Comparison of ENCODE assay signal across 13 cellular contexts in the genomic region with DNA sequence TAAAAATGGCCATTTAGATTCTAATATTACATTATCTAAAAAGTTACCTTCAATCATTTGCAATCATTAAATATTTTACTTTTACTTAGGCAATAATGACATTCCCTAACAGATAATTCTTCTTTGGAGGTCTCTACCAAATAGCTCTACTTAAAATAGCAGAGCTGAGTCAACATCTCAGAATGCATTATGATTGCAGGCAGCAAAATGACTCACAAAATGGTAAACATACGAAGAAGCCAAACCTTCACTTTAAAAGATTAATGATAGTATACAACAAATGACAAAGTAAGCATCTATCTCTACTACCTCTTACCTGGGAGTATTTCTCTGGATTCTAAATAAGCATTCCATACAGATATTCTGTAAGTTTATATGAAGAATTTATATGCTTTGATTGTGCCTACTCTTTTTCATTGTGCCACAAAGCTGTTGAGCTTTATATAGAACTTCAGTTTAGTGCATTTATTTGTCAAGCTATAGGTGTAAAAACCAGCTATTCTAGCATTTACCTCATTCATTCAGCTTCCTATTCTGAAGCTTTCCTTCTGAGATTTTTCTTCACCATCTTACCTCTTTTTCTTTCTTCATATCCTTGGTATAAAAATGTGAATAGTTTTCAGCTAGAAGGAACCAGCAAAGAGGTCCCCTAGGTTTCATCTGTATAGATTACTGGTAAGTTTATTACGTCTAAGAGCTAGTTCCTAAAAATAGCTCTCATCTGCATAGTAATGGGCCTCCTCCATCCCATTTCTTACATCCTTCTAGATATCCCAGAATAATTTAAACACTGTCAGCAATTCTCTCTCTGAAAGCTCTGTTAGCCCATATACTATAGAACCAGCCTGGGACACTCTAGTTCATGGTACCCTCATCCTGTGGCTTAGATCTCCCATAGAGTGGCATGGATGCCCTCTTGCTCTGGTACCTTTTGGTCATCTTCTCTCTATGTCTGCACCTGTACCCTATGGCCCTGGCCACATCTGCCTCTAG. TPM values are rescaled to one million over a fixed set of nuclear protein-coding genes. Genes with fewer than 3 reads are reported as not detected.
A peak's percentile ranks its signal among the peaks of the same experiment; 100 is the strongest.
DNase-seq lines count a peak whose midpoint lies in the region; ATAC-seq, FAIRE-seq and TF ChIP-seq lines count a peak whose summit lies in the region.
"Had no signal": no experiment of that assay in that cellular context is flagged by ENCODE, and none has a peak within 500 bp of the region (broad histone marks: within the 10 kb centered on the region; RNA-seq: fewer than 3 reads in every experiment).

No MANE protein-coding gene starts in this region.

- peak overlapping the region; percentile 86; the same call in 1 of the 2 replicates for H3K18ac ChIP-seq in IMR-90 (ENCODE audit: low read depth, low read length)

- no peak overlapping the region for H2AK9ac ChIP-seq in IMR-90 (replicated peaks; ENCODE audit: low read depth, low read length, poor library complexity)

- H3K27me3 ChIP-seq in IMR-90 (ENCODE audit: control insufficient read depth, insufficient read depth, low read length) (no peaks in the 10 kb centered on the region), K562 (ENCODE audit: control insufficient read depth in 2 of 2, insufficient read depth in 2 of 2, low read length in 2 of 2) (no peaks in the 10 kb centered on the region), keratinocyte (ENCODE audit: control insufficient read depth, extremely low read depth, insufficient read depth, low read length) (no peaks in the 10 kb centered on the region), lower lobe of right lung (ENCODE audit: low read depth) (no peaks in the 10 kb centered on the region)

- peak; percentile 6 for FAIRE-seq in K562 (lab: Jason Lieb, UNC)
- no peak for FAIRE-seq in keratinocyte (lab: Jason Lieb, UNC)
- FAIRE-seq: islet of Langerhans had no signal

- in situ Hi-C loops in IMR-90 (cut with MboI; ENCODE audit: low sequenced_read_pairs), result no loop called here
- in situ Hi-C loops in K562 (cut with MboI), result no loop called here

- CTCF ChIA-PET in IMR-90 (lab: Yijun Ruan, JAX), result no interaction called here
- CTCF ChIA-PET in K562 (lab: Yijun Ruan, JAX; ENCODE audit: low intra/inter-chr PET ratio), result no interaction called here

- DNase-seq in AG09319 (ENCODE audit: extremely low read depth, low read depth), result peak; percentile 19
- peak; percentile 90 for DNase-seq in IMR-90
- no peak for DNase-seq in K562 (ENCODE audit: extremely low read depth in 1 of 4, low spot score in 3 of 4)
- no peak for DNase-seq in keratinocyte (ENCODE audit: low read depth, low spot score)
- DNase-seq in lower lobe of right lung, result no peak
- no peak for DNase-seq in SW480 (ENCODE audit: low spot score)
- DNase-seq: anterior cingulate cortex; CD4-positive, alpha-beta T cell had no signal

- H2BK120ac ChIP-seq in IMR-90 (ENCODE audit: low read depth, low read length), result peak overlapping the region; percentile 83

- WGBS in IMR-90 (ENCODE audit: extremely low coverage in 2 of 2, insufficient read length in 1 of 2), 2 experiments, result no CpG with 5 or more reads among the region's 2 CpGs
- WGBS in K562 (ENCODE audit: insufficient coverage, low coverage, missing lambda C conversion rate), result 3% methylated on average over 2 of the region's 2 CpGs

- TF ChIP-seq CTCF in AG09319 (IDR thresholded peaks at IDR 0.05; ENCODE audit: low read depth, low read length) (no peak), IMR-90 (conservative IDR thresholded peaks at IDR 0.05; ENCODE audit: low read depth, low read length) (no peak), K562 (IDR thresholded peaks at IDR 0.05 in 2 of 3, conservative IDR thresholded peaks at IDR 0.05 in 1 of 3; ENCODE audit: insufficient read depth in 2 of 3, low read depth in 1 of 3, low read length in 3 of 3) (no peak), keratinocyte (optimal IDR thresholded peaks at IDR 0.05 in 1 of 3, IDR thresholded peaks at IDR 0.05 in 1 of 3, conservative IDR thresholded peaks at IDR 0.05 in 1 of 3; ENCODE audit: extremely low read depth in 1 of 3, insufficient read depth in 2 of 3, low read length in 3 of 3) (no peak), lower lobe of right lung (IDR thresholded peaks at IDR 0.05) (no peak)

- H3K36me3 ChIP-seq in IMR-90 (ENCODE audit: control insufficient read depth, insufficient read depth, low read length), result no peaks in the 10 kb centered on the region
- H3K36me3 ChIP-seq in K562 (ENCODE audit: control insufficient read depth, insufficient read depth, low read length), result no peaks in the 10 kb centered on the region
- no peaks in the 10 kb centered on the region for H3K36me3 ChIP-seq in keratinocyte (ENCODE audit: control insufficient read depth in 2 of 2, extremely low read depth in 1 of 2, insufficient read depth in 2 of 2, low read length in 2 of 2)
- H3K36me3 ChIP-seq in lower lobe of right lung, result no peaks in the 10 kb centered on the region

- H3K27ac ChIP-seq in IMR-90 (ENCODE audit: insufficient read depth, low read length) (no peak overlapping the region), K562 (ENCODE audit: extremely low read depth, low read depth, low read length) (no peak overlapping the region), keratinocyte (ENCODE audit: control insufficient read depth, insufficient read depth, low read length) (no peak overlapping the region), lower lobe of right lung (no peak overlapping the region)

- H2AK5ac ChIP-seq in IMR-90 (ENCODE audit: low read depth, low read length), result peak overlapping the region; percentile 79; the same call in 1 of the 2 replicates

- H3K56ac ChIP-seq in IMR-90 (ENCODE audit: extremely low read depth, insufficient read depth, low read length), result no peak overlapping the region

- H3K4me2 ChIP-seq in IMR-90 (ENCODE audit: low read depth, low read length) (peak overlapping the region; percentile 32; the same call in 1 of the 2 replicates), K562 (ENCODE audit: insufficient read depth, low read length) (no peak overlapping the region), keratinocyte (ENCODE audit: control insufficient read depth, extremely low read depth, insufficient read depth, low read depth, low read length) (peak overlapping the region; percentile 8)

- peak overlapping the region in 1 of 2 experiments; percentile 6; a peak in 2 of 4 replicates for H4K8ac ChIP-seq in IMR-90 (ENCODE audit: low read depth in 2 of 2, low read length in 2 of 2)

- H4K5ac ChIP-seq in IMR-90 (ENCODE audit: low read depth, low read length), result peak overlapping the region; percentile 64; the same call in 1 of the 2 replicates

- TF ChIP-seq POLR2A in IMR-90 (IDR thresholded peaks at IDR 0.05; ENCODE audit: low read depth, low read length) (no peak), K562 (conservative IDR thresholded peaks at IDR 0.05) (no peak)

- TF ChIP-seq RAD21 in IMR-90 (IDR thresholded peaks at IDR 0.05; ENCODE audit: low read length) (no peak), K562 (CRISPR knock-in tag; conservative IDR thresholded peaks at IDR 0.05 in 1 of 2, IDR thresholded peaks at IDR 0.05 in 1 of 2) (no peak)

- H2BK15ac ChIP-seq in IMR-90 (ENCODE audit: low read depth, low read length), result peak overlapping the region; percentile 91; the same call in 1 of the 3 replicates

- peaks cover 3% of the 10 kb centered on the region; the same call in 1 of the 2 replicates for H3K9me1 ChIP-seq in IMR-90 (ENCODE audit: insufficient read depth, low read length)
- H3K9me1 ChIP-seq in K562 (ENCODE audit: control insufficient read depth, insufficient read depth, low read length), result no peaks in the 10 kb centered on the region
- H3K9me1 ChIP-seq in keratinocyte (ENCODE audit: control insufficient read depth, extremely low read depth, insufficient read depth, low read length), result no peaks in the 10 kb centered on the region

- H4K91ac ChIP-seq in IMR-90 (ENCODE audit: insufficient read depth, low read depth, low read length), result peak overlapping the region; percentile 63; the same call in 1 of the 2 replicates

- ATAC-seq in IMR-90 (ENCODE audit: low read depth) (peak; percentile 85), K562 (no peak), lower lobe of right lung (no peak), HG03025 (IDR thresholded peaks at IDR 0.05; ENCODE audit: low FRiP score, unreplicated experiment) (no peak), HG02938 (IDR thresholded peaks at IDR 0.05; ENCODE audit: unreplicated experiment) (no peak)
- ATAC-seq: stimulated activated effector memory CD8-positive, alpha-beta T cell treated with anti-CD3 and anti-CD28 coated beads, Interleukin-12 subunit alpha, Interleukin-12 subunit beta, amount 100 ng/mL, for 72 hours had no signal

- POLR2A ChIA-PET in IMR-90 (lab: Charles Lee; ENCODE audit: unreplicated experiment) (no interaction called here), K562 (lab: Yijun Ruan, JAX) (interaction anchor here (1.6 kb wide), 1 partner anchor 9 kb away, joined by 5 read pairs; no protein-coding TSS in a partner anchor)

- peak overlapping the region; percentile 74 for H3K23ac ChIP-seq in IMR-90 (ENCODE audit: low read depth, low read length)

- no peaks in the 10 kb centered on the region for H4K20me1 ChIP-seq in IMR-90 (ENCODE audit: insufficient read depth, low read length)
- no peaks in the 10 kb centered on the region for H4K20me1 ChIP-seq in K562 (replicated peaks; ENCODE audit: control insufficient read depth, insufficient read depth, low read length)
- H4K20me1 ChIP-seq in keratinocyte (ENCODE audit: control insufficient read depth, extremely low read depth, insufficient read depth, low read length), result no peaks in the 10 kb centered on the region

- intact Hi-C loops in IMR-90 (cut with micrococcal nuclease) (no loop called here), K562 (cut with micrococcal nuclease) (no loop called here), lower lobe of right lung (cut with DNase I) (no loop called here)

- H2AFZ ChIP-seq in IMR-90 (replicated peaks; ENCODE audit: low read length, poor library complexity) (no peak overlapping the region), K562 (ENCODE audit: low read depth, low read length) (no peak overlapping the region), keratinocyte (ENCODE audit: control insufficient read depth, low read length) (no peak overlapping the region)

- peak overlapping the region; percentile 56 for H2BK5ac ChIP-seq in IMR-90 (ENCODE audit: low read depth, low read length, poor library complexity, severe bottlenecking)

- H3K79me1 ChIP-seq in IMR-90 (ENCODE audit: low read depth in 1 of 2, low read length in 2 of 2), result no peaks in the 10 kb centered on the region

- dilution Hi-C loops in IMR-90 (cut with HindIII; ENCODE audit: low sequenced_read_pairs, unreplicated experiment), result no loop called here
- dilution Hi-C loops in keratinocyte (cut with MboI; ENCODE audit: extremely low pct_ligation_motif_present, low sequenced_read_pairs), result no loop called here

- peaks cover 5% of the 10 kb centered on the region for H3K4me1 ChIP-seq in IMR-90 (ENCODE audit: control insufficient read depth, insufficient read depth, low read length)
- H3K4me1 ChIP-seq in K562 (replicated peaks in 1 of 2; ENCODE audit: control insufficient read depth in 2 of 2, insufficient read depth in 2 of 2, low read length in 2 of 2), result no peaks in the 10 kb centered on the region
- peaks cover 6% of the 10 kb centered on the region for H3K4me1 ChIP-seq in keratinocyte (ENCODE audit: control insufficient read depth, extremely low read depth, insufficient read depth, low read length)
- no peaks in the 10 kb centered on the region for H3K4me1 ChIP-seq in lower lobe of right lung

- BruUV-seq in IMR-90 (replicated peaks; lab: Mats Ljungman, UMichigan) (no TSS peak), K562 (replicated peaks; lab: Mats Ljungman, UMichigan) (no TSS peak)

- H3K4ac ChIP-seq in IMR-90 (ENCODE audit: low read depth, low read length), result peak overlapping the region; percentile 87

- no peak for TF ChIP-seq EP300 in K562 (IDR thresholded peaks at IDR 0.05; ENCODE audit: low read length)

- H3K79me2 ChIP-seq in K562 (ENCODE audit: control insufficient read depth, insufficient read depth, low read length) (no peaks in the 10 kb centered on the region), keratinocyte (ENCODE audit: control insufficient read depth, insufficient read depth, low read length) (no peaks in the 10 kb centered on the region)

- H3K9me3 ChIP-seq in IMR-90 (ENCODE audit: control insufficient read depth, insufficient read depth, low read length) (no peaks in the 10 kb centered on the region), K562 (replicated peaks; ENCODE audit: control insufficient read depth, insufficient read depth, low read depth, low read length) (no peaks in the 10 kb centered on the region), keratinocyte (ENCODE audit: control insufficient read depth, low read depth, low read length) (no peaks in the 10 kb centered on the region), lower lobe of right lung (no peaks in the 10 kb centered on the region)

- peak overlapping the region; percentile 95 for H2BK20ac ChIP-seq in IMR-90 (ENCODE audit: low read depth, low read length)

- H3K9ac ChIP-seq in IMR-90 (ENCODE audit: low read depth, low read length) (no peak overlapping the region), K562 (ENCODE audit: insufficient read depth in 1 of 2, low read depth in 2 of 2, low read length in 2 of 2) (no peak overlapping the region), keratinocyte (ENCODE audit: control insufficient read depth, extremely low read depth, insufficient read depth, low read length) (no peak overlapping the region)

- H3K4me3 ChIP-seq in IMR-90 (ENCODE audit: insufficient read depth, low read depth, low read length), result no peak overlapping the region
- H3K4me3 ChIP-seq in K562, result no peak overlapping the region
- H3K4me3 ChIP-seq in keratinocyte (ENCODE audit: control insufficient read depth in 2 of 3, extremely low read depth in 1 of 3, insufficient read depth in 2 of 3, low read depth in 1 of 3, low read length in 3 of 3), result no peak overlapping the region
- no peak overlapping the region for H3K4me3 ChIP-seq in lower lobe of right lung

- H3K14ac ChIP-seq in IMR-90 (replicated peaks; ENCODE audit: low read depth, low read length), result peak overlapping the region; percentile 48; the same call in 1 of the 2 replicates

RNA-seq across cellular contexts. Expression of a gene that starts 17.2 kb away (rescaled TPM):
- 77.4 and 131 TPM in 2 replicates for total RNA-seq in IMR-90 (2012; rRNA removed)
- polyA plus RNA-seq in IMR-90 (2012; rRNA removed), result 32.8 and 41.6 TPM in 2 replicates
- polyA plus RNA-seq in IMR-90 (2012; cell fraction: cytosol; rRNA removed), result 24.2 and 40.4 TPM in 2 replicates
- 26.7 and 37.4 TPM in 2 replicates for polyA plus RNA-seq in IMR-90 (2012; cell fraction: nucleus; rRNA removed; ENCODE audit: low replicate concordance)
- total RNA-seq in K562 (2011; cell fraction: chromatin; rRNA removed; ENCODE audit: low replicate concordance), result 74.2 and 192 TPM in 2 replicates
- 80.8 and 84.5 TPM in 2 replicates for total RNA-seq in K562 (2011; cell fraction: nucleolus; rRNA removed)
- 128 and 217 TPM in 2 replicates for total RNA-seq in K562 (2011; cell fraction: nucleoplasm; rRNA removed)
- 66.6 and 101 TPM in 2 replicates for total RNA-seq in K562 (2014; rRNA removed)
- 154 and 168 TPM in 2 replicates for total RNA-seq in K562 (2014; rRNA removed; fragmentation: Illumina TruSeq; extraction: Trizol)
- total RNA-seq in K562 (2015; rRNA removed; fragmentation: Illumina TruSeq; extraction: Trizol), result 124 and 133 TPM in 2 replicates
- 196 and 217 TPM in 2 replicates for total RNA-seq in K562 (2021)
- 94.9 and 119 TPM in 2 replicates for polyA plus RNA-seq in K562 (2011; rRNA removed)
- 20.7 and 41.3 TPM in 2 replicates for polyA plus RNA-seq in K562 (2011; cell fraction: cytosol; rRNA removed)
- 59.0 and 73.2 TPM in 2 replicates for polyA plus RNA-seq in K562 (2011; cell fraction: nucleus; rRNA removed)
- polyA plus RNA-seq in K562 (2012), result 85.5 and 87.4 TPM in 2 replicates
- 71.2 and 85.4 TPM in 2 replicates for polyA plus RNA-seq in K562 (2014; fragmentation: Illumina TruSeq; extraction: Trizol)
- 10 to 100 TPM; 71.4 to 80.2 TPM for polyA plus RNA-seq in K562 (2014; fragmentation: Nextera tagmentation; extraction: Ambion mirVana)
- polyA plus RNA-seq in K562 (2014; rRNA removed), result 64.6 and 73.9 TPM in 2 replicates
- 81.1 and 93.9 TPM in 2 replicates for polyA minus RNA-seq in K562 (2011; rRNA and poly(A)+ RNA removed)
- polyA minus RNA-seq in K562 (2011; cell fraction: cytosol; rRNA and poly(A)+ RNA removed), result 39.5 and 49.4 TPM in 2 replicates
- polyA minus RNA-seq in K562 (2011; cell fraction: nucleus; rRNA and poly(A)+ RNA removed), result 87.2 and 126 TPM in 2 replicates
- polyA plus RNA-seq in keratinocyte, result 32.6 to 59.3 TPM (median 39.8 TPM) in 3 replicates
- 43.0 TPM for polyA plus RNA-seq in keratinocyte (2011; ENCODE audit: low read depth)
- polyA plus RNA-seq in keratinocyte (2011; cell fraction: cytosol; rRNA removed), result 21.8 and 37.9 TPM in 2 replicates
- 41.3 and 53.2 TPM in 2 replicates for polyA plus RNA-seq in keratinocyte (2011; cell fraction: nucleus; rRNA removed)
- 51.2 and 82.7 TPM in 2 replicates for polyA plus RNA-seq in keratinocyte (2012; ENCODE audit: low replicate concordance)
- polyA minus RNA-seq in keratinocyte, result 10.6 to 34.3 TPM (median 18.9 TPM) in 3 replicates
- 93.6 TPM for polyA minus RNA-seq in keratinocyte (2011; cell fraction: cytosol; rRNA and poly(A)+ RNA removed)
- 49.7 and 59.7 TPM in 2 replicates for polyA minus RNA-seq in keratinocyte (2011; cell fraction: nucleus; rRNA and poly(A)+ RNA removed)
- 129 TPM for total RNA-seq in lower lobe of right lung

RNA-seq across cellular contexts. Expression of a gene that starts 33.6 kb away (rescaled TPM):
- 0.18 and 0.56 TPM in 2 replicates for total RNA-seq in IMR-90 (2012; rRNA removed)
- 0.21 and 0.32 TPM in 2 replicates for polyA plus RNA-seq in IMR-90 (2012; rRNA removed)
- polyA plus RNA-seq in IMR-90 (2012; cell fraction: cytosol; rRNA removed), result 0.08 and 0.11 TPM in 2 replicates
- polyA plus RNA-seq in IMR-90 (2012; cell fraction: nucleus; rRNA removed; ENCODE audit: low replicate concordance), result 0.04 and 0.38 TPM in 2 replicates
- not detected in 2 replicates for total RNA-seq in K562 (2011; cell fraction: chromatin; rRNA removed; ENCODE audit: low replicate concordance)
- total RNA-seq in K562 (2011; cell fraction: nucleolus; rRNA removed), result 0.39 TPM in 1 of 2 replicates, not detected in the other
- 1.3 TPM in 1 of 2 replicates, not detected in the other for total RNA-seq in K562 (2011; cell fraction: nucleoplasm; rRNA removed)
- total RNA-seq in K562 (2014; rRNA removed), result not detected in 2 replicates
- total RNA-seq in K562 (2014; rRNA removed; fragmentation: Illumina TruSeq; extraction: Trizol), result not detected in 2 replicates
- not detected in 2 replicates for total RNA-seq in K562 (2015; rRNA removed; fragmentation: Illumina TruSeq; extraction: Trizol)
- not detected in 2 replicates for total RNA-seq in K562 (2021)
- not detected in 2 replicates for polyA plus RNA-seq in K562 (2011; rRNA removed)
- not detected in 2 replicates for polyA plus RNA-seq in K562 (2011; cell fraction: cytosol; rRNA removed)
- not detected in 2 replicates for polyA plus RNA-seq in K562 (2011; cell fraction: nucleus; rRNA removed)
- polyA plus RNA-seq in K562 (2012), result not detected in 2 replicates
- not detected in 2 replicates for polyA plus RNA-seq in K562 (2014; fragmentation: Illumina TruSeq; extraction: Trizol)
- polyA plus RNA-seq in K562 (2014; fragmentation: Nextera tagmentation; extraction: Ambion mirVana), result not detected
- polyA plus RNA-seq in K562 (2014; rRNA removed), result not detected in 2 replicates
- not detected in 2 replicates for polyA minus RNA-seq in K562 (2011; rRNA and poly(A)+ RNA removed)
- polyA minus RNA-seq in K562 (2011; cell fraction: cytosol; rRNA and poly(A)+ RNA removed), result not detected in 2 replicates
- polyA minus RNA-seq in K562 (2011; cell fraction: nucleus; rRNA and poly(A)+ RNA removed), result not detected in 2 replicates
- 0.01 to 0.06 TPM in 2 of 3 replicates, not detected in the other for polyA plus RNA-seq in keratinocyte
- not detected for polyA plus RNA-seq in keratinocyte (2011; ENCODE audit: low read depth)
- polyA plus RNA-seq in keratinocyte (2011; cell fraction: cytosol; rRNA removed), result 0.05 TPM in 1 of 2 replicates, not detected in the other
- polyA plus RNA-seq in keratinocyte (2011; cell fraction: nucleus; rRNA removed), result not detected in 2 replicates
- 0.15 TPM in 1 of 2 replicates, not detected in the other for polyA plus RNA-seq in keratinocyte (2012; ENCODE audit: low replicate concordance)
- not detected in 3 replicates for polyA minus RNA-seq in keratinocyte
- not detected for polyA minus RNA-seq in keratinocyte (2011; cell fraction: cytosol; rRNA and poly(A)+ RNA removed)
- not detected in 2 replicates for polyA minus RNA-seq in keratinocyte (2011; cell fraction: nucleus; rRNA and poly(A)+ RNA removed)
- not detected for total RNA-seq in lower lobe of right lung
- total RNA-seq: CD4-positive, alpha-beta T cell; neural crest cell had no signal

Comparison
In these comparisons a context has a peak if more than half of its experiments do, and no peak if none do; other contexts are left out.
1. DNase-seq: peak in AG09319 (single experiment) and IMR-90 (single experiment); none in K562 (0 of 4), keratinocyte (single experiment), lower lobe of right lung (single experiment) and SW480 (single experiment).